Comparison of ENCODE assay signal across 1 cellular context in genomic region chr9:136855461-136856077, GRCh38.
A peak's percentile ranks its signal among the peaks of the same experiment; 100 is the strongest.
TF ChIP-seq lines count a peak whose summit lies in the region.

No MANE protein-coding gene starts in this region.

TF ChIP-seq in HepG2, 621 proteins besides CTCF, POLR2A, EP300 and RAD21:
- TF ChIP-seq ZZZ3 (CRISPR knock-in tag; IDR thresholded peaks at IDR 0.05; ENCODE audit: borderline replicate concordance) (no peak), AKAP8 (CRISPR knock-in tag; IDR thresholded peaks at IDR 0.05) (0 out of 2 replicates have a peak, but pooled peaks have one; percentile 46), AGO1 (IDR thresholded peaks at IDR 0.05; ENCODE audit: low read depth, low read length, poor library complexity, severe bottlenecking) (peak; percentile 24), RBFOX2 (IDR thresholded peaks at IDR 0.05; ENCODE audit: low read depth, low read length) (peak; percentile 43; the same call in 1 of the 2 replicates), ZNF430 (CRISPR knock-in tag; IDR thresholded peaks at IDR 0.05) (no peak), ZFP91 (CRISPR knock-in tag; IDR thresholded peaks at IDR 0.05; ENCODE audit: borderline replicate concordance) (peak; percentile 23; the same call in 1 of the 2 replicates), AGO2 (optimal IDR thresholded peaks at IDR 0.05; ENCODE audit: low read depth, low read length) (peak; percentile 84), GZF1 (CRISPR knock-in tag; IDR thresholded peaks at IDR 0.05) (no peak), PCBP2 (optimal IDR thresholded peaks at IDR 0.05; ENCODE audit: low read depth, low read length, poor library complexity, severe bottlenecking) (no peak), ZNF263 (CRISPR knock-in tag; IDR thresholded peaks at IDR 0.05) (0 out of 2 replicates have a peak, but pooled peaks have one; percentile 35), PITX1 (CRISPR knock-in tag; IDR thresholded peaks at IDR 0.05) (0 out of 2 replicates have a peak, but pooled peaks have one; percentile 15), HNRNPLL (IDR thresholded peaks at IDR 0.05; ENCODE audit: low read depth, low read length, poor library complexity, severe bottlenecking) (peak; percentile 6)
